Comparison of ENCODE assay signal across 1 cellular context in the genomic region with DNA sequence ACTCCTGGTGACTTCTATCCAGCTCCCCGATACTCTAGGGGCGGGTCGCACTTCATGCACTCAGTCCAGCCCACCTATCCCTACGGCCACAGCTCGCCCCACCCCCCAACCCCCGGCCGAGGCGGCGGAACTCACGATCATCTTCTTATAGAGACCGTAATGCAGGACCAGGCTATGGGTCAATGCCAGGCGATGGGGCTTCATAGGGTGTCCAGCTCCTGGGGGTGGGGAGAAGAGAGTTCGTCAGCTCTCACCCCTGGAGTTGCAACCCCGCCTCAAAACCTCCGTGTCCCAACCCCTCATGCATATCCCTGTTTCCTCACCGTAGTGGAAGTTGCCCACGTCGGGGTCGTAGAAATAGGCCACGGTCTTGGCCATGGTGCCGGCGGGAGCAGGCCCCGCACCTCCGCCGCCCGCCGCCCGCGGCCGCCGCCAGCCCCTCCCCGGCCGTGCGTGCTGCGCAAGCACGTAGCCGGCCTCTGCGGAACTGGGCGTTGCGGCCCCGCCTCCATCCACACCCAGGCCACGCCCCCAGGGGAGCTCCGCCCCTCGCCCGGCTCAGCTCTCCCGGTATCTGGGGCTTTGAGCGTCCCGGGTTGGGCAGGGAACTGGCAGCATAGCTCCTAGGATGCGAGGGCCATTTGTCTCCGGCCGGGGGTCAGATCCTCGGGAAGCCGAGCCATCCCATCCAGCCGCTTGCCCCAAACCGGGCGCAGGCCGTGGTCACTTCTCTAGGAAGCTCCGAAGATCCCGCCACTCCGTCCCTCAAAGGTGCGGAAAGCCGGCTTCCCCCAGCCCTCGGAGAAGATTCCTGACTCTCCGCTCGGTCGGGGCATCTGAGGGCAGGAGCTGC.
A peak's percentile ranks its signal among the peaks of the same experiment; 100 is the strongest.
TF ChIP-seq lines count a peak whose summit lies in the region.

A gene (minus strand): TSS at position 437 of the 853 bp plus-strand sequence. CDS start 59 bp downstream, at position 378.
A gene with protein sequence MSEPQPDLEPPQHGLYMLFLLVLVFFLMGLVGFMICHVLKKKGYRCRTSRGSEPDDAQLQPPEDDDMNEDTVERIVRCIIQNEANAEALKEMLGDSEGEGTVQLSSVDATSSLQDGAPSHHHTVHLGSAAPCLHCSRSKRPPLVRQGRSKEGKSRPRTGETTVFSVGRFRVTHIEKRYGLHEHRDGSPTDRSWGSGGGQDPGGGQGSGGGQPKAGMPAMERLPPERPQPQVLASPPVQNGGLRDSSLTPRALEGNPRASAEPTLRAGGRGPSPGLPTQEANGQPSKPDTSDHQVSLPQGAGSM (plus strand): TSS at position 585 of the 853 bp plus-strand sequence. CDS start 1,229 bp downstream, outside the sequence.

TF ChIP-seq in K562, 482 proteins besides CTCF, POLR2A, EP300 and RAD21 (continued from another document and continues in another):
- TF ChIP-seq DPF2 (IDR thresholded peaks at IDR 0.05) (no peak), PML (IDR thresholded peaks at IDR 0.05; ENCODE audit: low read length) (peak; percentile 51; the same call in 1 of the 2 replicates), CXXC5 (CRISPR knock-in tag; IDR thresholded peaks at IDR 0.05) (peak; percentile 68), SMAD4 (CRISPR knock-in tag; conservative IDR thresholded peaks at IDR 0.05) (peak; percentile 23; the same call in 1 of the 2 replicates), ZFX (CRISPR knock-in tag; IDR thresholded peaks at IDR 0.05) (peak; percentile 92), FOXP1 (CRISPR knock-in tag; IDR thresholded peaks at IDR 0.05) (peak; percentile 65), CEBPB (tag; IDR thresholded peaks at IDR 0.05) (no peak), ZBTB7A (IDR thresholded peaks at IDR 0.05; ENCODE audit: borderline replicate concordance, control insufficient read depth, low read depth, low read length) (0 out of 2 replicates have a peak, but pooled peaks have one; percentile 35), CTBP1 (IDR thresholded peaks at IDR 0.05; ENCODE audit: borderline replicate concordance) (peak; percentile 20), MYC (IDR thresholded peaks at IDR 0.05; ENCODE audit: low read depth, low read length) (peak; percentile 33), MYC (CRISPR knock-in tag; IDR thresholded peaks at IDR 0.05; ENCODE audit: borderline replicate concordance, low read depth) (no peak), E2F3 (CRISPR knock-in tag; IDR thresholded peaks at IDR 0.05) (peak; percentile 42; the same call in 1 of the 2 replicates), RBBP5 (IDR thresholded peaks at IDR 0.05; ENCODE audit: borderline replicate concordance, insufficient read depth, low read length, poor library complexity, severe bottlenecking) (peak; percentile 81), ATF1 (CRISPR knock-in tag; IDR thresholded peaks at IDR 0.05) (no peak), ATF1 (tag; IDR thresholded peaks at IDR 0.05) (peak; percentile 87), ZKSCAN1 (IDR thresholded peaks at IDR 0.05; ENCODE audit: low read depth, low read length) (0 out of 2 replicates have a peak, but pooled peaks have one; percentile 18), NONO (IDR thresholded peaks at IDR 0.05; ENCODE audit: low read depth in 2 of 2, low read length in 1 of 2) (peak in 1 of 2 experiments; percentile 74; a peak in 1 of 4 replicates), KAT7 (CRISPR knock-in tag; IDR thresholded peaks at IDR 0.05; ENCODE audit: borderline replicate concordance) (0 out of 2 replicates have a peak, but pooled peaks have one; percentile 41), BDP1 (IDR thresholded peaks at IDR 0.05; ENCODE audit: insufficient read depth, insufficient read length) (no peak), HDGF (IDR thresholded peaks at IDR 0.05) (no peak), STAT5A (IDR thresholded peaks at IDR 0.05; ENCODE audit: borderline replicate concordance, low read length) (no peak), ZNF23 (CRISPR knock-in tag; IDR thresholded peaks at IDR 0.05) (no peak), HNRNPLL (IDR thresholded peaks at IDR 0.05; ENCODE audit: low read depth, low read length, poor library complexity, severe bottlenecking) (peak; percentile 78), RNF2 (IDR thresholded peaks at IDR 0.05) (peak; percentile 35; the same call in 1 of the 2 replicates), POLR2B (IDR thresholded peaks at IDR 0.05; ENCODE audit: low read depth, partially characterized antibody) (peak; percentile 36), TOE1 (IDR thresholded peaks at IDR 0.05; ENCODE audit: borderline replicate concordance) (no peak), TOE1 (CRISPR knock-in tag; IDR thresholded peaks at IDR 0.05; ENCODE audit: borderline replicate concordance, low read depth) (no peak), ESRRA (IDR thresholded peaks at IDR 0.05; ENCODE audit: borderline replicate concordance, low read depth) (peak; percentile 36; the same call in 1 of the 2 replicates), ZNF274 (IDR thresholded peaks at IDR 0.05; ENCODE audit: borderline replicate concordance, low read depth, low read length) (no peak), TBP (optimal IDR thresholded peaks at IDR 0.05; ENCODE audit: low read depth, low read length) (peak; percentile 15), SP1 (CRISPR knock-in tag; IDR thresholded peaks at IDR 0.05) (peak; percentile 73), HSF4 (CRISPR knock-in tag; IDR thresholded peaks at IDR 0.05; ENCODE audit: borderline replicate concordance) (no peak), TRIM24 (IDR thresholded peaks at IDR 0.05) (0 out of 4 replicates have a peak, but pooled peaks of 1 of the 2 experiments have one; percentile 22), CREM (IDR thresholded peaks at IDR 0.05; ENCODE audit: low read depth) (peak; percentile 67), SIN3B (IDR thresholded peaks at IDR 0.05; ENCODE audit: low read depth) (peak; percentile 31; the same call in 1 of the 2 replicates), RB1 (IDR thresholded peaks at IDR 0.05; ENCODE audit: low read depth) (peak; percentile 79; the same call in 1 of the 2 replicates), ATF7 (IDR thresholded peaks at IDR 0.05) (0 out of 2 replicates have a peak, but pooled peaks have one; percentile 32), PHF8 (IDR thresholded peaks at IDR 0.05; ENCODE audit: borderline replicate concordance, low read length) (peak; percentile 95), GATAD2A (IDR thresholded peaks at IDR 0.05) (no peak), JUN (IDR thresholded peaks at IDR 0.05; ENCODE audit: borderline replicate concordance, low read depth, low read length) (no peak), JUN (CRISPR knock-in tag; IDR thresholded peaks at IDR 0.05; ENCODE audit: borderline replicate concordance) (0 out of 2 replicates have a peak, but pooled peaks have one; percentile 47), RHOXF2B (CRISPR knock-in tag; conservative IDR thresholded peaks at IDR 0.05) (no peak), CCNT2 (IDR thresholded peaks at IDR 0.05; ENCODE audit: borderline replicate concordance, extremely low read depth, insufficient read length, low read depth, low read length) (peak; percentile 66), BRD4 (IDR thresholded peaks at IDR 0.05) (no peak), RBFOX2 (IDR thresholded peaks at IDR 0.05; ENCODE audit: low read depth, low read length) (peak; percentile 78)
- TF ChIP-seq, protein P1, sequence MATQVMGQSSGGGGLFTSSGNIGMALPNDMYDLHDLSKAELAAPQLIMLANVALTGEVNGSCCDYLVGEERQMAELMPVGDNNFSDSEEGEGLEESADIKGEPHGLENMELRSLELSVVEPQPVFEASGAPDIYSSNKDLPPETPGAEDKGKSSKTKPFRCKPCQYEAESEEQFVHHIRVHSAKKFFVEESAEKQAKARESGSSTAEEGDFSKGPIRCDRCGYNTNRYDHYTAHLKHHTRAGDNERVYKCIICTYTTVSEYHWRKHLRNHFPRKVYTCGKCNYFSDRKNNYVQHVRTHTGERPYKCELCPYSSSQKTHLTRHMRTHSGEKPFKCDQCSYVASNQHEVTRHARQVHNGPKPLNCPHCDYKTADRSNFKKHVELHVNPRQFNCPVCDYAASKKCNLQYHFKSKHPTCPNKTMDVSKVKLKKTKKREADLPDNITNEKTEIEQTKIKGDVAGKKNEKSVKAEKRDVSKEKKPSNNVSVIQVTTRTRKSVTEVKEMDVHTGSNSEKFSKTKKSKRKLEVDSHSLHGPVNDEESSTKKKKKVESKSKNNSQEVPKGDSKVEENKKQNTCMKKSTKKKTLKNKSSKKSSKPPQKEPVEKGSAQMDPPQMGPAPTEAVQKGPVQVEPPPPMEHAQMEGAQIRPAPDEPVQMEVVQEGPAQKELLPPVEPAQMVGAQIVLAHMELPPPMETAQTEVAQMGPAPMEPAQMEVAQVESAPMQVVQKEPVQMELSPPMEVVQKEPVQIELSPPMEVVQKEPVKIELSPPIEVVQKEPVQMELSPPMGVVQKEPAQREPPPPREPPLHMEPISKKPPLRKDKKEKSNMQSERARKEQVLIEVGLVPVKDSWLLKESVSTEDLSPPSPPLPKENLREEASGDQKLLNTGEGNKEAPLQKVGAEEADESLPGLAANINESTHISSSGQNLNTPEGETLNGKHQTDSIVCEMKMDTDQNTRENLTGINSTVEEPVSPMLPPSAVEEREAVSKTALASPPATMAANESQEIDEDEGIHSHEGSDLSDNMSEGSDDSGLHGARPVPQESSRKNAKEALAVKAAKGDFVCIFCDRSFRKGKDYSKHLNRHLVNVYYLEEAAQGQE (CRISPR knock-in tag; IDR thresholded peaks at IDR 0.05; ENCODE audit: low read depth) = peak; percentile 62; the same call in 1 of the 2 replicates
- TF ChIP-seq, protein P2, sequence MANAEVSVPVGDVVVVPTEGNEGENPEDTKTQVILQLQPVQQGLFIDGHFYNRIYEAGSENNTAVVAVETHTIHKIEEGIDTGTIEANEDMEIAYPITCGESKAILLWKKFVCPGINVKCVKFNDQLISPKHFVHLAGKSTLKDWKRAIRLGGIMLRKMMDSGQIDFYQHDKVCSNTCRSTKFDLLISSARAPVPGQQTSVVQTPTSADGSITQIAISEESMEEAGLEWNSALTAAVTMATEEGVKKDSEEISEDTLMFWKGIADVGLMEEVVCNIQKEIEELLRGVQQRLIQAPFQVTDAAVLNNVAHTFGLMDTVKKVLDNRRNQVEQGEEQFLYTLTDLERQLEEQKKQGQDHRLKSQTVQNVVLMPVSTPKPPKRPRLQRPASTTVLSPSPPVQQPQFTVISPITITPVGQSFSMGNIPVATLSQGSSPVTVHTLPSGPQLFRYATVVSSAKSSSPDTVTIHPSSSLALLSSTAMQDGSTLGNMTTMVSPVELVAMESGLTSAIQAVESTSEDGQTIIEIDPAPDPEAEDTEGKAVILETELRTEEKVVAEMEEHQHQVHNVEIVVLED (CRISPR knock-in tag; IDR thresholded peaks at IDR 0.05) = peak; percentile 97
- TF ChIP-seq, protein P3, sequence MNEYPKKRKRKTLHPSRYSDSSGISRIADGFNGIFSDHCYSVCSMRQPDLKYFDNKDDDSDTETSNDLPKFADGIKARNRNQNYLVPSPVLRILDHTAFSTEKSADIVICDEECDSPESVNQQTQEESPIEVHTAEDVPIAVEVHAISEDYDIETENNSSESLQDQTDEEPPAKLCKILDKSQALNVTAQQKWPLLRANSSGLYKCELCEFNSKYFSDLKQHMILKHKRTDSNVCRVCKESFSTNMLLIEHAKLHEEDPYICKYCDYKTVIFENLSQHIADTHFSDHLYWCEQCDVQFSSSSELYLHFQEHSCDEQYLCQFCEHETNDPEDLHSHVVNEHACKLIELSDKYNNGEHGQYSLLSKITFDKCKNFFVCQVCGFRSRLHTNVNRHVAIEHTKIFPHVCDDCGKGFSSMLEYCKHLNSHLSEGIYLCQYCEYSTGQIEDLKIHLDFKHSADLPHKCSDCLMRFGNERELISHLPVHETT (CRISPR knock-in tag; conservative IDR thresholded peaks at IDR 0.05 in 1 of 2, IDR thresholded peaks at IDR 0.05 in 1 of 2) = 0 out of 4 replicates have a peak, but pooled peaks of 1 of the 2 experiments have one; percentile 47
- TF ChIP-seq, protein P4, sequence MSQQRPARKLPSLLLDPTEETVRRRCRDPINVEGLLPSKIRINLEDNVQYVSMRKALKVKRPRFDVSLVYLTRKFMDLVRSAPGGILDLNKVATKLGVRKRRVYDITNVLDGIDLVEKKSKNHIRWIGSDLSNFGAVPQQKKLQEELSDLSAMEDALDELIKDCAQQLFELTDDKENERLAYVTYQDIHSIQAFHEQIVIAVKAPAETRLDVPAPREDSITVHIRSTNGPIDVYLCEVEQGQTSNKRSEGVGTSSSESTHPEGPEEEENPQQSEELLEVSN (IDR thresholded peaks at IDR 0.05; ENCODE audit: borderline replicate concordance in 1 of 2, extremely low read depth in 1 of 2, insufficient read depth in 1 of 2, insufficient read length in 1 of 2, low read depth in 1 of 2, low read length in 1 of 2, poor library complexity in 1 of 2, severe bottlenecking in 1 of 2) = peak in 1 of 2 experiments; percentile 32
- TF ChIP-seq, protein P5, sequence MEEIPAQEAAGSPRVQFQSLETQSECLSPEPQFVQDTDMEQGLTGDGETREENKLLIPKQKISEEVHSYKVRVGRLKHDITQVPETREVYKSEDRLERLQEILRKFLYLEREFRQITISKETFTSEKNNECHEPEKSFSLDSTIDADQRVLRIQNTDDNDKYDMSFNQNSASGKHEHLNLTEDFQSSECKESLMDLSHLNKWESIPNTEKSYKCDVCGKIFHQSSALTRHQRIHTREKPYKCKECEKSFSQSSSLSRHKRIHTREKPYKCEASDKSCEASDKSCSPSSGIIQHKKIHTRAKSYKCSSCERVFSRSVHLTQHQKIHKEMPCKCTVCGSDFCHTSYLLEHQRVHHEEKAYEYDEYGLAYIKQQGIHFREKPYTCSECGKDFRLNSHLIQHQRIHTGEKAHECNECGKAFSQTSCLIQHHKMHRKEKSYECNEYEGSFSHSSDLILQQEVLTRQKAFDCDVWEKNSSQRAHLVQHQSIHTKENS (CRISPR knock-in tag; IDR thresholded peaks at IDR 0.05) = no peak
